ENCODE assay signal across 12 cellular contexts in the genomic region with DNA sequence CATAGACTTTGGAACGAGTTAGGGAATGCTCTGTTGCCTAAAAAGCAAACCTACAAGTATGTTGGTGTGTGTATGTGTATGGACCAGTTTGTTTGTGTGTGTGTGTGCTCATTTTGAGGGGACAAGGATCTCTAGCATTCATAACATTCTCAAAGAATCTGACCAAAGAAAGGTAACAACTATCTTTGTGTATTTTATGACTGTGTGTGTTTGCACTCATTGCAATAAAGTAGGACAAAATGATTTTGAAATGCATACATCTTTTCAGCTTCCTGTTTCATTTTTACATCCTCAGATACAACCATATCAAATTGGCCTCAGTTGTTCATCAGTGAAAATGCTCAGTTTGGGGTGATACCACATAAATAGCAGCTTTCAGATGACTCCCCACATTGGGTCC. TPM values are rescaled to one million over a fixed set of nuclear protein-coding genes. Genes with fewer than 3 reads are reported as not detected.
"Had no signal": no experiment of that assay in that cellular context is flagged by ENCODE, and none has a peak within 500 bp of the region (broad histone marks: within the 10 kb centered on the region; RNA-seq: fewer than 3 reads in every experiment).

No MANE protein-coding gene starts in this region.

- H3K36me3 Mint-ChIP-seq: activated naive CD4-positive, alpha-beta T cell treated with anti-CD3 and anti-CD28 coated beads, Interleukin-2, amount 50 U/mL, for 24 hours; naive thymus-derived CD8-positive, alpha-beta T cell had no signal

- H3K27ac Mint-ChIP-seq: activated B cell treated with CpG ODN at 0.5 μM for 24 hours; activated CD8-positive, alpha-beta T cell treated with anti-CD3 and anti-CD28 coated beads for 36 hours; activated naive CD4-positive, alpha-beta T cell treated with anti-CD3 and anti-CD28 coated beads, Interleukin-2, amount 50 U/mL, for 24 hours; naive thymus-derived CD8-positive, alpha-beta T cell had no signal

- ATAC-seq: naive thymus-derived CD8-positive, alpha-beta T cell had no signal

- DNase-seq: activated B cell treated with CpG ODN at 0.5 μM for 24 hours; activated CD4-positive, alpha-beta T cell treated with anti-CD3 and anti-CD28 coated beads for 48 hours; activated CD8-positive, alpha-beta T cell treated with anti-CD3 and anti-CD28 coated beads for 36 hours; activated effector memory CD4-positive, alpha-beta T cell treated with anti-CD3 and anti-CD28 coated beads, Interleukin-2, amount 50 U/mL, for 16 hours; activated T-cell treated with anti-CD3 and anti-CD28 coated beads, Interleukin-2, amount 50 U/mL, for 4 hours; adrenal gland; left ventricle myocardium inferior; naive thymus-derived CD8-positive, alpha-beta T cell; retina; stimulated activated CD4-positive, alpha-beta T cell treated with anti-CD3 and anti-CD28 coated beads, Interleukin-12 subunit alpha, Interleukin-12 subunit beta, amount 100 ng/mL, for 4 hours; stimulated activated CD4-positive, alpha-beta T cell treated with anti-CD3 and anti-CD28 coated beads, Interleukin-2, amount 100 ng/mL, for 24 hours had no signal

- H3K4me1 Mint-ChIP-seq: activated B cell treated with CpG ODN at 0.5 μM for 24 hours; activated naive CD4-positive, alpha-beta T cell treated with anti-CD3 and anti-CD28 coated beads, Interleukin-2, amount 50 U/mL, for 24 hours; naive thymus-derived CD8-positive, alpha-beta T cell had no signal

- H3K27me3 Mint-ChIP-seq: activated B cell treated with CpG ODN at 0.5 μM for 24 hours; activated CD8-positive, alpha-beta T cell treated with anti-CD3 and anti-CD28 coated beads for 36 hours; activated naive CD4-positive, alpha-beta T cell treated with anti-CD3 and anti-CD28 coated beads, Interleukin-2, amount 50 U/mL, for 24 hours; naive thymus-derived CD8-positive, alpha-beta T cell had no signal

- H3K4me3 Mint-ChIP-seq: activated B cell treated with CpG ODN at 0.5 μM for 24 hours; activated CD8-positive, alpha-beta T cell treated with anti-CD3 and anti-CD28 coated beads for 36 hours; activated naive CD4-positive, alpha-beta T cell treated with anti-CD3 and anti-CD28 coated beads, Interleukin-2, amount 50 U/mL, for 24 hours; activated T-cell treated with anti-CD3 and anti-CD28 coated beads, Interleukin-2, amount 50 U/mL, for 4 hours; naive thymus-derived CD8-positive, alpha-beta T cell had no signal

- H3K9me3 Mint-ChIP-seq: activated B cell treated with CpG ODN at 0.5 μM for 24 hours; activated CD8-positive, alpha-beta T cell treated with anti-CD3 and anti-CD28 coated beads for 36 hours; activated naive CD4-positive, alpha-beta T cell treated with anti-CD3 and anti-CD28 coated beads, Interleukin-2, amount 50 U/mL, for 24 hours; activated T-cell treated with anti-CD3 and anti-CD28 coated beads, Interleukin-2, amount 50 U/mL, for 4 hours; naive thymus-derived CD8-positive, alpha-beta T cell had no signal

RNA-seq across cellular contexts. Expression of a gene that starts 8.3 kb away (rescaled TPM):
- total RNA-seq: naive thymus-derived CD8-positive, alpha-beta T cell had no signal
